ENCODE assay signal across 11 cellular contexts in genomic region chr17:7651959-7652658, GRCh38. TPM values are rescaled to one million over a fixed set of nuclear protein-coding genes. Genes with fewer than 3 reads are reported as not detected.
A peak's percentile ranks its signal among the peaks of the same experiment; 100 is the strongest.
DNase-seq lines count a peak whose midpoint lies in the region; ATAC-seq, FAIRE-seq and TF ChIP-seq lines count a peak whose summit lies in the region.
"Had no signal": no experiment of that assay in that cellular context is flagged by ENCODE, and none has a peak within 500 bp of the region (broad histone marks: within the 10 kb centered on the region; RNA-seq: fewer than 3 reads in every experiment).

No MANE protein-coding gene starts in this region.

- TF ChIP-seq POLR2A in esophagus squamous epithelium (IDR thresholded peaks at IDR 0.05) (no peak), GM12891 (IDR thresholded peaks at IDR 0.05; ENCODE audit: low read depth, low read length) (no peak)

- no peak overlapping the region for H3K27ac ChIP-seq in BLaER1 treated with 17β-estradiol and CSF1 and Interleukin-3, amounts not matched to agents 10 nM and 100 nM
- H3K27ac ChIP-seq in esophagus squamous epithelium: peak overlapping the region in 2 of 4 donors; percentile 73 to 79
- H3K27ac ChIP-seq in parathyroid adenoma: no peak overlapping the region
- H3K27ac ChIP-seq: neutrophil had no signal

- peak overlapping the region in 5 of 11 experiments; percentile 24 to 54 (median 35); a peak in 4 of 22 replicates for H3K9ac ChIP-seq in BLaER1 treated with 17β-estradiol and CSF1 and Interleukin-3, amounts not matched to agents 10 nM and 100 nM
- H3K9ac ChIP-seq in parathyroid adenoma: no peak overlapping the region

- H3K36me3 ChIP-seq in BLaER1 treated with 17β-estradiol and CSF1 and Interleukin-3, amounts not matched to agents 10 nM and 100 nM: no peaks in the 10 kb centered on the region
- H3K36me3 ChIP-seq in esophagus squamous epithelium (no peaks in the 10 kb centered on the region), parathyroid adenoma (ENCODE audit: control insufficient read depth, insufficient read depth, low read length) (no peaks in the 10 kb centered on the region)
- H3K36me3 ChIP-seq: neutrophil had no signal

- H3K4me1 ChIP-seq in BLaER1 treated with 17β-estradiol and CSF1 and Interleukin-3, amounts not matched to agents 10 nM and 100 nM: peaks cover 21 to 36% (median 29%) of the 10 kb centered on the region in 10 experiments
- H3K4me1 ChIP-seq in esophagus squamous epithelium (peaks cover 12 to 26% (median 17%) of the 10 kb centered on the region in 3 donors), parathyroid adenoma (peaks cover 3% of the 10 kb centered on the region)

- H3K4me2 ChIP-seq in BLaER1 treated with 17β-estradiol and CSF1 and Interleukin-3, amounts not matched to agents 10 nM and 100 nM: peak overlapping the region; percentile 82 to 97 (median 89); a peak in 20 of 22 replicates
- H3K4me2 ChIP-seq in parathyroid adenoma (ENCODE audit: low read length): peak overlapping the region; percentile 90

- no peaks in the 10 kb centered on the region for H3K9me3 ChIP-seq in BLaER1 treated with 17β-estradiol and CSF1 and Interleukin-3, amounts not matched to agents 10 nM and 100 nM (replicated peaks in 1 of 11)
- H3K9me3 ChIP-seq in esophagus squamous epithelium (no peaks in the 10 kb centered on the region), parathyroid adenoma (ENCODE audit: control insufficient read depth, low read length) (no peaks in the 10 kb centered on the region)
- H3K9me3 ChIP-seq: neutrophil had no signal

- WGBS in esophagus squamous epithelium, 2 donors: 16 to 33% methylated on average over 5 to 13 of the region's 22 CpGs

- H4K20me1 ChIP-seq in BLaER1 treated with 17β-estradiol and CSF1 and Interleukin-3, amounts not matched to agents 10 nM and 100 nM: peaks cover 0 to 20% (median 9%) of the 10 kb centered on the region in 11 experiments; a peak in 11 of 22 replicates

- H3K27me3 ChIP-seq in BLaER1 treated with 17β-estradiol and CSF1 and Interleukin-3, amounts not matched to agents 10 nM and 100 nM: peaks cover 61 to 74% (median 70%) of the 10 kb centered on the region in 11 experiments
- H3K27me3 ChIP-seq in esophagus squamous epithelium (peaks cover 3 to 54% (median 10%) of the 10 kb centered on the region in 4 donors), parathyroid adenoma (ENCODE audit: control insufficient read depth, insufficient read depth, low read length) (no peaks in the 10 kb centered on the region)

- peak; percentile 26 for DNase-seq in NCI-H1105 treated with DMSO at 0.1 percent for 48 hours (lab: John Stamatoyannopoulos, UW)
- DNase-seq in esophagus squamous epithelium (lab: John Stamatoyannopoulos, UW): no peak
- no peak for DNase-seq in GM12891 (ENCODE audit: insufficient read length, low spot score)
- no peak for DNase-seq in GOT3 (lab: John Stamatoyannopoulos, UW)
- DNase-seq: activated CD8-positive, alpha-beta memory T cell treated with anti-CD3 and anti-CD28 coated beads, Interleukin-2, amount 50 U/mL, for 48 hours had no signal

- no peak for FAIRE-seq in GM12891 (lab: Jason Lieb, UNC)

- TF ChIP-seq CTCF in esophagus squamous epithelium (IDR thresholded peaks at IDR 0.05): no peak
- no peak for TF ChIP-seq CTCF in parathyroid adenoma (IDR thresholded peaks at IDR 0.05)

- intact Hi-C loops in esophagus squamous epithelium (cut with DNase I): no loop called here

- peak overlapping the region in 9 of 10 experiments; percentile 44 to 66 (median 52); a peak in 14 of 20 replicates for H3K4me3 ChIP-seq in BLaER1 treated with 17β-estradiol and CSF1 and Interleukin-3, amounts not matched to agents 10 nM and 100 nM
- H3K4me3 ChIP-seq in esophagus squamous epithelium (peak overlapping the region; percentile 33 to 73 (median 56)), parathyroid adenoma (ENCODE audit: low read depth, low read length) (peak overlapping the region; percentile 45)

- ATAC-seq in GM21367 (IDR thresholded peaks at IDR 0.05; ENCODE audit: unreplicated experiment) (no peak), GM19397 (IDR thresholded peaks at IDR 0.05; ENCODE audit: unreplicated experiment) (no peak)

- no peaks in the 10 kb centered on the region for H3K79me2 ChIP-seq in parathyroid adenoma

- H2AFZ ChIP-seq in parathyroid adenoma: peak overlapping the region; percentile 90

TF ChIP-seq in GM12891, 5 proteins besides CTCF, POLR2A, EP300 and RAD21:
- TF ChIP-seq POU2F2 (IDR thresholded peaks at IDR 0.05; ENCODE audit: low read depth, low read length): no peak
- TF ChIP-seq POLR2AphosphoS5 (IDR thresholded peaks at IDR 0.05; ENCODE audit: low read depth, low read length): no peak
- no peak for TF ChIP-seq SPI1 (IDR thresholded peaks at IDR 0.05; ENCODE audit: low read depth, low read length)
- no peak for TF ChIP-seq PAX5 (IDR thresholded peaks at IDR 0.05; ENCODE audit: insufficient read depth, low read length, severe bottlenecking)
- no peak for TF ChIP-seq TAF1 (IDR thresholded peaks at IDR 0.05; ENCODE audit: low read depth, low read length)

RNA-seq across cellular contexts. Expression of gene ATP1B2, which starts 1.4 kb away (rescaled TPM):
- total RNA-seq in esophagus squamous epithelium: 1 to 10 TPM in 1 of 4 donors, under 1 TPM in 2, not detected in 1; 0.09 to 1.5 (median 0.21) TPM
- 0.15 TPM for polyA plus RNA-seq in GM12891 (2012; ENCODE audit: low read depth, missing spikeins)
- total RNA-seq: epithelial cell of proximal tubule had no signal

RNA-seq across cellular contexts. Expression of gene SHBG, which starts 22.2 kb away (rescaled TPM):
- total RNA-seq in esophagus squamous epithelium: not detected
- 0.10 TPM for polyA plus RNA-seq in GM12891 (2012; ENCODE audit: low read depth, missing spikeins)
- total RNA-seq: epithelial cell of proximal tubule had no signal

RNA-seq across cellular contexts. Expression of gene SAT2, which starts 24.5 kb away (rescaled TPM):
- total RNA-seq in esophagus squamous epithelium: 10 to 100 TPM; 20.5 to 55.9 (median 31.3) TPM
- polyA plus RNA-seq in GM12891 (2012; ENCODE audit: low read depth, missing spikeins): 49.3 TPM

RNA-seq across cellular contexts. Expression of gene TP53, which starts 35.2 kb away (rescaled TPM):
- 10 to 100 TPM; 26.6 to 35.1 (median 33.9) TPM for total RNA-seq in esophagus squamous epithelium
- polyA plus RNA-seq in GM12891 (2012; ENCODE audit: low read depth, missing spikeins): 65.0 TPM

RNA-seq across cellular contexts. Expression of gene WRAP53, which starts 36.2 kb away (rescaled TPM):
- 1 to 10 TPM; 3.5 to 6.0 (median 3.8) TPM for total RNA-seq in esophagus squamous epithelium
- polyA plus RNA-seq in GM12891 (2012; ENCODE audit: low read depth, missing spikeins): 14.5 TPM
